Comparison of ENCODE assay signal across 9 cellular contexts in the genomic region with DNA sequence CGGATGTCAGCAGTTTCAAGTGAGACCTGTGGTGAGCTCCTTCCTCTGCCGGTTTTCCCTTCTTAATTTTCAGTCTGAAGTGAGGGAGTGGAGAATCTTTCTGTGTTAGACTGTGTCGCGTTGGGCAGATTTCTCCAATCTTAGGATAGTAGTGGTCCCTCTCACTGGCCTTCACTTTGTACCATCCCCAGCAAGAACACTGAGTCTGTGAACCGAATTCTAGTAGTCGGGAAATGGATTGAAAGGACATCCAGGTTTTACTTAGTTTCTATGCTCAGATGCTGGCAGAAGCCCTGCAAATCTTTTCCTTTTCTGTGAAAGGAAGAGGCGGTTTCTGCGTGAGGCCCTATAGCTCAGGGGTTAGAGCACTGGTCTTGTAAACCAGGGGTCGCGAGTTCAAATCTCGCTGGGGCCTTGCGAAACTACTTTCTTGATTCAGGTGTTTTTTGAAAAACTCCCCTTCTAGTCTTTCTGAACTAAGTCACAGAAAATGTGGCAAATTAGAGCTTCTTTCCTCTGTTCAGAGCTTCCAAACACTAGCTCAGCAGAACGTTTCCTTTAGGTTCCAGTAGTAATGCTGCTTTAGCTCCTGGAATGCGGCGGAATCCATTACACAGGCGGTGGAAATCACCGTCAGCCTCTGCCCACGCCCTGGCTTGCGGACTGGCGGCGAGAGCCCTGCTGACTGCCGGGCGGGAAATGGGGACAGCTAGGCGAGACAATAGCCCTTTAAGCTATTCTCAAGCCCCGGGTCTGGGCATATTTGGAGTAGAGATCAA. TPM values are rescaled to one million over a fixed set of nuclear protein-coding genes. Genes with fewer than 3 reads are reported as not detected.
DNase-seq lines count a peak whose midpoint lies in the region; ATAC-seq, FAIRE-seq and TF ChIP-seq lines count a peak whose summit lies in the region.
"Had no signal": no experiment of that assay in that cellular context is flagged by ENCODE, and none has a peak within 500 bp of the region (broad histone marks: within the 10 kb centered on the region; RNA-seq: fewer than 3 reads in every experiment).

No MANE protein-coding gene starts in this region.

- H3K27ac Mint-ChIP-seq in astrocyte (ENCODE audit: unreplicated experiment): no peak overlapping the region

- H3K9ac ChIP-seq in astrocyte (ENCODE audit: low read length): peak overlapping the region; percentile 97

- no peaks in the 10 kb centered on the region for H3K36me3 Mint-ChIP-seq in astrocyte (ENCODE audit: low read depth, unreplicated experiment)

- peak; percentile 63 for DNase-seq in CMK (ENCODE audit: low read depth)
- DNase-seq in MV-4-11 (lab: John Stamatoyannopoulos, UW): peak; percentile 88
- DNase-seq in T-helper 22 cell (ENCODE audit: low read depth): peak; percentile 70
- peak; percentile 83 for DNase-seq in astrocyte (ENCODE audit: low read depth)
- peak; percentile 9 to 91 (median 55) for DNase-seq in hypothalamus (lab: John Stamatoyannopoulos, UW)
- peak; percentile 59 for DNase-seq in retinal pigment epithelial cell (ENCODE audit: low read depth)

- no peak for FAIRE-seq in astrocyte (lab: Jason Lieb, UNC)
- FAIRE-seq: endometrium had no signal

- no peak overlapping the region for H3K4me3 Mint-ChIP-seq in astrocyte (ENCODE audit: unreplicated experiment)

- no peaks in the 10 kb centered on the region for H3K79me2 ChIP-seq in astrocyte (ENCODE audit: insufficient read depth, low read length)

- H3K4me3 ChIP-seq in astrocyte (ENCODE audit: insufficient read depth, low read depth, low read length) (peak overlapping the region; percentile 92), retinal pigment epithelial cell (ENCODE audit: low read length) (peak overlapping the region; percentile 82)

- peak overlapping the region; percentile 92 for H3K4me2 ChIP-seq in astrocyte (ENCODE audit: low read length)

- H3K27me3 ChIP-seq in astrocyte (ENCODE audit: insufficient read depth, low read length): no peaks in the 10 kb centered on the region

- no peaks in the 10 kb centered on the region for H3K36me3 ChIP-seq in astrocyte (ENCODE audit: insufficient read depth, low read length)

- ATAC-seq in GM21529 (IDR thresholded peaks at IDR 0.05; ENCODE audit: unreplicated experiment) (peak; percentile 22), HG03025 (IDR thresholded peaks at IDR 0.05; ENCODE audit: low FRiP score, unreplicated experiment) (no peak)

- peak overlapping the region; percentile 90 for H2AFZ ChIP-seq in astrocyte (ENCODE audit: low read depth, low read length)

- H4K20me1 ChIP-seq in astrocyte (ENCODE audit: insufficient read depth, low read length): no peaks in the 10 kb centered on the region

- H3K9me3 Mint-ChIP-seq in astrocyte (ENCODE audit: unreplicated experiment): no peaks in the 10 kb centered on the region

- H3K9me3 ChIP-seq in astrocyte (ENCODE audit: insufficient read depth, low read depth, low read length): no peaks in the 10 kb centered on the region

- peaks cover 15% of the 10 kb centered on the region for H3K4me1 ChIP-seq in astrocyte (ENCODE audit: insufficient read depth, low read length)

- peak overlapping the region; percentile 98 for H3K27ac ChIP-seq in astrocyte (ENCODE audit: low read depth, low read length)

- TF ChIP-seq CTCF in astrocyte (IDR thresholded peaks at IDR 0.05; ENCODE audit: insufficient read depth, low read depth, low read length) (no peak), retinal pigment epithelial cell (conservative IDR thresholded peaks at IDR 0.05; ENCODE audit: low read depth, low read length) (no peak)

- H3K27me3 Mint-ChIP-seq in astrocyte (ENCODE audit: low read depth, unreplicated experiment): peaks cover under 1% of the 10 kb centered on the region

- peaks cover 9% of the 10 kb centered on the region for H3K4me1 Mint-ChIP-seq in astrocyte (ENCODE audit: low read depth, unreplicated experiment)

RNA-seq across cellular contexts. Expression of gene RNASE4, which starts 2.8 kb away (rescaled TPM):
- total RNA-seq in astrocyte: 6.3 and 9.3 TPM in 2 replicates

RNA-seq across cellular contexts. Expression of gene ANG, which starts 7.0 kb away (rescaled TPM):
- total RNA-seq in astrocyte: 4.0 and 5.2 TPM in 2 replicates

RNA-seq across cellular contexts. Expression of gene OR6S1, which starts 40.0 kb away (rescaled TPM):
- not detected in 2 replicates for total RNA-seq in astrocyte
